ENCODE assay signal across 9 cellular contexts in genomic region chr5:139459451-139459934, GRCh38. TPM values are rescaled to one million over a fixed set of nuclear protein-coding genes. Genes with fewer than 3 reads are reported as not detected.
DNase-seq lines count a peak whose midpoint lies in the region; ATAC-seq and TF ChIP-seq lines count a peak whose summit lies in the region.
"Had no signal": no experiment of that assay in that cellular context is flagged by ENCODE, and none has a peak within 500 bp of the region (broad histone marks: within the 10 kb centered on the region; RNA-seq: fewer than 3 reads in every experiment).

No MANE protein-coding gene starts in this region.

- no peak overlapping the region for H3K4me3 ChIP-seq in adrenal gland
- H3K4me3 ChIP-seq: A549 had no signal

- H3K27ac ChIP-seq in adrenal gland, result peak overlapping the region in 1 of 5 donors; percentile 34
- H3K27ac ChIP-seq: A549 had no signal

- peaks cover 38% of the 10 kb centered on the region for H3K36me3 Mint-ChIP-seq in endothelial cell (ENCODE audit: low read depth, unreplicated experiment)
- no peaks in the 10 kb centered on the region for H3K36me3 Mint-ChIP-seq in stimulated activated memory B cell treated with anti-CD40 and anti-IgM and Interleukin-4, amounts not matched to agents 10 μg/mL and 1 μg/mL and 100 μg/mL, for 72 hours

- ATAC-seq in HG03521 (IDR thresholded peaks at IDR 0.05; ENCODE audit: unreplicated experiment), result peak; percentile 30
- ATAC-seq in stimulated activated memory B cell treated with anti-CD40 and anti-IgM and Interleukin-4, amounts not matched to agents 10 μg/mL and 1 μg/mL and 100 μg/mL, for 72 hours, result peak; percentile 43
- ATAC-seq: A549 had no signal

- H3K36me3 ChIP-seq in adrenal gland (replicated peaks in 1 of 2), result no peaks in the 10 kb centered on the region

- peaks cover 51% of the 10 kb centered on the region for H3K4me1 Mint-ChIP-seq in endothelial cell (ENCODE audit: unreplicated experiment)
- peaks cover 19% of the 10 kb centered on the region for H3K4me1 Mint-ChIP-seq in stimulated activated memory B cell treated with anti-CD40 and anti-IgM and Interleukin-4, amounts not matched to agents 10 μg/mL and 1 μg/mL and 100 μg/mL, for 72 hours

- DNase-seq in NCI-H748 (lab: John Stamatoyannopoulos, UW; ENCODE audit: unreplicated experiment) (peak; percentile 26), NCI-H748 treated with DMSO at 0.1 percent for 48 hours (lab: John Stamatoyannopoulos, UW) (no peak), endothelial cell (ENCODE audit: low spot score) (no peak), RKO (ENCODE audit: low spot score) (no peak), GDM1 (lab: John Stamatoyannopoulos, UW) (no peak), adrenal gland (no peak)

- peak overlapping the region; percentile 87 for H3K27ac Mint-ChIP-seq in endothelial cell (ENCODE audit: unreplicated experiment)
- peak overlapping the region; percentile 34 for H3K27ac Mint-ChIP-seq in stimulated activated memory B cell treated with anti-CD40 and anti-IgM and Interleukin-4, amounts not matched to agents 10 μg/mL and 1 μg/mL and 100 μg/mL, for 72 hours

- TF ChIP-seq CTCF in endothelial cell (IDR thresholded peaks at IDR 0.05; ENCODE audit: unreplicated experiment) (no peak), adrenal gland (IDR thresholded peaks at IDR 0.05) (no peak)

- no peaks in the 10 kb centered on the region for H3K27me3 ChIP-seq in adrenal gland

- H3K9me3 Mint-ChIP-seq in endothelial cell (ENCODE audit: unreplicated experiment), result no peaks in the 10 kb centered on the region
- no peaks in the 10 kb centered on the region for H3K9me3 Mint-ChIP-seq in stimulated activated memory B cell treated with anti-CD40 and anti-IgM and Interleukin-4, amounts not matched to agents 10 μg/mL and 1 μg/mL and 100 μg/mL, for 72 hours

- intact Hi-C loops in adrenal gland (cut with DNase I), result no loop called here

- peak overlapping the region; percentile 75 for H3K4me3 Mint-ChIP-seq in endothelial cell (ENCODE audit: unreplicated experiment)
- H3K4me3 Mint-ChIP-seq in stimulated activated memory B cell treated with anti-CD40 and anti-IgM and Interleukin-4, amounts not matched to agents 10 μg/mL and 1 μg/mL and 100 μg/mL, for 72 hours, result no peak overlapping the region

- TF ChIP-seq POLR2A in adrenal gland (IDR thresholded peaks at IDR 0.05), result no peak

- H3K27me3 Mint-ChIP-seq in endothelial cell (ENCODE audit: unreplicated experiment), result peaks cover 11% of the 10 kb centered on the region
- no peaks in the 10 kb centered on the region for H3K27me3 Mint-ChIP-seq in stimulated activated memory B cell treated with anti-CD40 and anti-IgM and Interleukin-4, amounts not matched to agents 10 μg/mL and 1 μg/mL and 100 μg/mL, for 72 hours

- 77 to 96% (median 80%) methylated on average over 4 to 8 of the region's 8 CpGs for WGBS in adrenal gland, 4 donors

- H3K4me1 ChIP-seq in adrenal gland (replicated peaks in 1 of 2), result no peaks in the 10 kb centered on the region
- H3K4me1 ChIP-seq: A549 had no signal

- H3K9me3 ChIP-seq in adrenal gland (replicated peaks in 1 of 3), result no peaks in the 10 kb centered on the region
- H3K9me3 ChIP-seq: A549 had no signal

RNA-seq across cellular contexts. Expression of gene ECSCR, which starts 3.0 kb away (rescaled TPM):
- total RNA-seq in endothelial cell (ENCODE audit: unreplicated experiment) (565 TPM), adrenal gland (10 to 100 TPM in 6 of 8 donors, 1 to 10 TPM in 2; 4.6 to 15.2 (median 10.7) TPM)
- polyA plus RNA-seq in adrenal gland, result 10 to 100 TPM in 2 of 3 donors, 1 to 10 TPM in 1; 9.8 to 24.8 (median 18.4) TPM
- polyA plus RNA-seq: A549 had no signal

RNA-seq across cellular contexts. Expression of gene SMIM33, which starts 11.3 kb away (rescaled TPM):
- total RNA-seq in endothelial cell (ENCODE audit: unreplicated experiment), result not detected
- not detected for total RNA-seq in adrenal gland
- polyA plus RNA-seq in adrenal gland, result not detected
- polyA plus RNA-seq: A549 had no signal

RNA-seq across cellular contexts. Expression of gene DNAJC18, which starts 20.2 kb away (rescaled TPM):
- total RNA-seq in endothelial cell (ENCODE audit: unreplicated experiment) (69.6 TPM), adrenal gland (10 to 100 TPM in 4 of 8 donors, 1 to 10 TPM in 4; 6.5 to 16.2 (median 9.6) TPM)
- 1 to 10 TPM; 4.9 to 8.1 (median 5.9) TPM for polyA plus RNA-seq in adrenal gland

RNA-seq across cellular contexts. Expression of gene STING1, which starts 23.1 kb away (rescaled TPM):
- total RNA-seq in endothelial cell (ENCODE audit: unreplicated experiment), result 69.1 TPM
- total RNA-seq in adrenal gland, result 10 to 100 TPM; 29.4 to 63.9 (median 39.0) TPM
- polyA plus RNA-seq in adrenal gland, result 10 to 100 TPM; 21.2 to 33.5 (median 28.2) TPM

RNA-seq across cellular contexts. Expression of gene SPATA24, which starts 55.6 kb away (rescaled TPM):
- total RNA-seq in endothelial cell (ENCODE audit: unreplicated experiment) (7.6 TPM), adrenal gland (100 to 1,000 TPM in 1 of 8 donors, 10 to 100 TPM in 3, 1 to 10 TPM in 4; 4.6 to 124 (median 8.5) TPM)
- 10 to 100 TPM in 2 of 3 donors, 1 to 10 TPM in 1; 9.6 to 21.5 (median 11.7) TPM for polyA plus RNA-seq in adrenal gland

Comparison
In these comparisons a context has a peak if more than half of its experiments do, and no peak if none do; other contexts are left out.
1. RNA of gene ECSCR, which starts 3.0 kb away (total RNA-seq): 565 TPM in endothelial cell (single experiment); 4.6 to 15.2 TPM in adrenal gland; every median in the first group is over 10 times any median in the second.